ENCODE assay signal across 10 cellular contexts in genomic region chr1:165686121-165686970, GRCh38. TPM values are rescaled to one million over a fixed set of nuclear protein-coding genes. Genes with fewer than 3 reads are reported as not detected.
DNase-seq lines count a peak whose midpoint lies in the region; ATAC-seq and TF ChIP-seq lines count a peak whose summit lies in the region.
"Had no signal": no experiment of that assay in that cellular context is flagged by ENCODE, and none has a peak within 500 bp of the region (broad histone marks: within the 10 kb centered on the region; RNA-seq: fewer than 3 reads in every experiment).

No MANE protein-coding gene starts in this region.

- peaks cover 12% of the 10 kb centered on the region for H3K36me3 ChIP-seq in MM.1S (replicated peaks; ENCODE audit: insufficient read depth, low read length)

- H3F3A ChIP-seq in MM.1S (ENCODE audit: insufficient read depth, low read length): no peaks in the 10 kb centered on the region

- CTCF ChIA-PET in activated CD4-positive, alpha-beta T cell treated with anti-CD3 and anti-CD28 coated beads, Interleukin-2, amount 10 ng/mL, durations not matched to agents 7 days and 5 days (lab: Charles Lee): interaction anchor here (2.3 kb wide), 1 partner anchor 11 kb away, joined by 8 read pairs; the partner anchor contains the start of gene ALDH9A1
- CTCF ChIA-PET in T-cell (lab: Charles Lee): interaction anchor here in 1 of 2 donors (0.8 to 1.2 kb wide), 3 partner anchors 12 to 227 kb away, joined by 3 to 4 read pairs (median 3); partner anchors contain the start of genes ALDH9A1 and TMCO1

- H3K4me2 ChIP-seq in MM.1S (ENCODE audit: low read depth, low read length): no peak overlapping the region

- no peaks in the 10 kb centered on the region for H3K27me3 ChIP-seq in MM.1S (replicated peaks; ENCODE audit: insufficient read depth, low read length)

- H3K27me3 Mint-ChIP-seq in activated CD4-positive, alpha-beta T cell treated with anti-CD3 and anti-CD28 coated beads, Interleukin-2, amount 10 ng/mL, durations not matched to agents 7 days and 5 days: no peaks in the 10 kb centered on the region
- H3K27me3 Mint-ChIP-seq in T-cell (no peaks in the 10 kb centered on the region), natural killer cell (ENCODE audit: low read depth in 2 of 2) (no peaks in the 10 kb centered on the region)

- no peak overlapping the region for H2AFZ ChIP-seq in MM.1S (ENCODE audit: low read length)

- H3K4me3 Mint-ChIP-seq in activated CD4-positive, alpha-beta T cell treated with anti-CD3 and anti-CD28 coated beads, Interleukin-2, amount 10 ng/mL, durations not matched to agents 7 days and 5 days: no peak overlapping the region
- H3K4me3 Mint-ChIP-seq in T-cell: peak overlapping the region; percentile 0 to 37 (median 29)
- peak overlapping the region; percentile 22 for H3K4me3 Mint-ChIP-seq in natural killer cell

- H3K4me1 ChIP-seq in MM.1S (ENCODE audit: low read length): no peaks in the 10 kb centered on the region

- ATAC-seq in HG02759 (IDR thresholded peaks at IDR 0.05; ENCODE audit: unreplicated experiment): peak; percentile 74
- no peak for ATAC-seq in T-cell (replicated peaks in 1 of 4)
- peak in 2 of 3 donors; percentile 59 to 61 for ATAC-seq in natural killer cell

- intact Hi-C loops in natural killer cell (cut with micrococcal nuclease): no loop called here

- peaks cover 71% of the 10 kb centered on the region for H3K79me2 ChIP-seq in MM.1S (ENCODE audit: low read length)

- no peak overlapping the region for H3K27ac ChIP-seq in MM.1S (ENCODE audit: low read length)
- H3K27ac ChIP-seq: thoracic aorta had no signal

- H3K36me3 Mint-ChIP-seq in activated CD4-positive, alpha-beta T cell treated with anti-CD3 and anti-CD28 coated beads, Interleukin-2, amount 10 ng/mL, durations not matched to agents 7 days and 5 days (ENCODE audit: low read depth): peaks cover 72% of the 10 kb centered on the region
- H3K36me3 Mint-ChIP-seq in T-cell (peaks cover 62% of the 10 kb centered on the region), natural killer cell (peaks cover 13% of the 10 kb centered on the region)

- H4K20me1 ChIP-seq in MM.1S (ENCODE audit: insufficient read depth, low read length): no peaks in the 10 kb centered on the region

- DNase-seq in activated CD4-positive, alpha-beta T cell treated with anti-CD3 and anti-CD28 coated beads, Interleukin-2, amount 10 ng/mL, durations not matched to agents 7 days and 5 days: no peak
- no peak for DNase-seq in activated CD4-positive, alpha-beta T cell treated with anti-CD3 and anti-CD28 coated beads, Interleukin-2, amount 50 U/mL, for 1 hour
- DNase-seq in T-cell (no peak), natural killer cell (no peak), MM.1S (no peak), DMS79 treated with DMSO at 0.1 percent for 48 hours (lab: John Stamatoyannopoulos, UW) (no peak), NCI-H2171 treated with DMSO at 0.1 percent for 48 hours (lab: John Stamatoyannopoulos, UW) (no peak)
- DNase-seq: NCI-H1048 had no signal

- H3K27ac Mint-ChIP-seq in activated CD4-positive, alpha-beta T cell treated with anti-CD3 and anti-CD28 coated beads, Interleukin-2, amount 10 ng/mL, durations not matched to agents 7 days and 5 days: peak overlapping the region; percentile 69
- H3K27ac Mint-ChIP-seq in T-cell (peak overlapping the region; percentile 47 to 77), natural killer cell (peak overlapping the region; percentile 58 to 63)

- no peaks in the 10 kb centered on the region for H3K9me2 ChIP-seq in MM.1S (replicated peaks; ENCODE audit: insufficient read depth, low read length)

- H3K9me3 Mint-ChIP-seq in activated CD4-positive, alpha-beta T cell treated with anti-CD3 and anti-CD28 coated beads, Interleukin-2, amount 10 ng/mL, durations not matched to agents 7 days and 5 days: peaks cover 8% of the 10 kb centered on the region
- H3K9me3 Mint-ChIP-seq in T-cell (peaks cover 0 to 5% (median 3%) of the 10 kb centered on the region in 3 donors), natural killer cell (no peaks in the 10 kb centered on the region)

- no peak for TF ChIP-seq CTCF in natural killer cell (IDR thresholded peaks at IDR 0.05)
- TF ChIP-seq CTCF in MM.1S (IDR thresholded peaks at IDR 0.05; ENCODE audit: low read length): no peak

- H3K4me3 ChIP-seq in MM.1S (ENCODE audit: low read length): no peak overlapping the region
- H3K4me3 ChIP-seq: thoracic aorta had no signal

- no peak overlapping the region for H3K9ac ChIP-seq in MM.1S (ENCODE audit: low read length)

- POLR2A ChIA-PET in activated CD4-positive, alpha-beta T cell treated with anti-CD3 and anti-CD28 coated beads, Interleukin-2, amount 10 ng/mL, durations not matched to agents 7 days and 5 days (lab: Charles Lee): no interaction called here
- POLR2A ChIA-PET in T-cell (lab: Charles Lee): interaction anchor here in 1 of 2 donors (0.7 kb wide), 1 partner anchor 78 kb away, joined by 5 read pairs; no protein-coding TSS in a partner anchor

- H3K4me1 Mint-ChIP-seq in activated CD4-positive, alpha-beta T cell treated with anti-CD3 and anti-CD28 coated beads, Interleukin-2, amount 10 ng/mL, durations not matched to agents 7 days and 5 days: peaks cover 34% of the 10 kb centered on the region
- H3K4me1 Mint-ChIP-seq in T-cell (peaks cover 45 to 59% (median 53%) of the 10 kb centered on the region in 3 donors), natural killer cell (peaks cover 52 to 58% of the 10 kb centered on the region in 2 donors)

- H3K9me3 ChIP-seq in MM.1S (replicated peaks; ENCODE audit: insufficient read depth, low read length): no peaks in the 10 kb centered on the region
- H3K9me3 ChIP-seq: thoracic aorta had no signal

RNA-seq across cellular contexts. Expression of gene ALDH9A1, which starts 12.0 kb away (rescaled TPM):
- total RNA-seq in activated CD4-positive, alpha-beta T cell treated with anti-CD3 and anti-CD28 coated beads, Interleukin-2, amount 10 ng/mL, durations not matched to agents 7 days and 5 days: 10 to 100 TPM; 43.4 to 45.3 TPM
- total RNA-seq in T-cell (10 to 100 TPM; 30.8 to 38.5 (median 34.7) TPM), natural killer cell (10 to 100 TPM; 38.0 to 57.1 (median 50.3) TPM)

RNA-seq across cellular contexts. Expression of gene MGST3, which starts 55.3 kb away (rescaled TPM):
- total RNA-seq in activated CD4-positive, alpha-beta T cell treated with anti-CD3 and anti-CD28 coated beads, Interleukin-2, amount 10 ng/mL, durations not matched to agents 7 days and 5 days: 10 to 100 TPM; 61.6 to 65.4 TPM
- total RNA-seq in T-cell (10 to 100 TPM; 33.1 to 66.7 (median 40.4) TPM), natural killer cell (10 to 100 TPM; 27.2 to 34.3 (median 29.0) TPM)

Comparison
In these comparisons a context has a peak if more than half of its experiments do, and no peak if none do; other contexts are left out.
1. ATAC-seq: peak in HG02759 (single experiment) and natural killer cell (2 of 3); none in T-cell (0 of 4).
2. Peak in every context shown above with its lines, with median percentiles within 50 percentile points of each other: H3K27ac Mint-ChIP-seq.